ENCODE assay signal across 9 cellular contexts in the genomic region with DNA sequence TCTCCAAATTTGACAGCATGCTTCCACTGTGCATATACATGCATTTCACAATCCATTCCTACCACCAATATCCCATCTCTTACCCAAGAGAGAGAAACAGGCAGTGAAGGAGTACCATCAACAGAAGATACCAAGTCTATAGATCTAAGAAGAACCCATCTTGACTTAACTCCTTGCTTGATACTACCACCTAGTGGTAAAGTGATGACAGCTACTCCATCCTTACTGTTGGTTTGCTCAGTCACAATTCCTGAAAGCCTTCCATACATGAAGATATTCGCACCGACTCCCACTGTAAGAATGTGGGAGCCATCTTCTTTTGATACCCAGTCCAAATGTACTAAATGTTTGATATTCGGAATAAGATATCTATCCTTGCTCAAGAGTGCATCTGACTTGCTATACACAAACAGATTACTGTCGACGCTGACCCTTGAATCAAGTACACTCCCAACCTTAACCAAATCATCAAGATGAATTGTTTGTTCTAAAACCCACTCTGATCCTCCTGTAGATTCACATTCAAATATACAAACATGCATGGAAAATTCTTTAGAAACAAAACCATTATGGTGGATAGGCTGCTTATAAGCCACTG.
A peak's percentile ranks its signal among the peaks of the same experiment; 100 is the strongest.
DNase-seq lines count a peak whose midpoint lies in the region; ATAC-seq, FAIRE-seq and TF ChIP-seq lines count a peak whose summit lies in the region.
"Had no signal": no experiment of that assay in that cellular context is flagged by ENCODE, and none has a peak within 500 bp of the region (broad histone marks: within the 10 kb centered on the region; RNA-seq: fewer than 3 reads in every experiment).

No MANE protein-coding gene starts in this region.

- no peak for ATAC-seq in sciatic nerve

- TF ChIP-seq CTCF in KMS-11 (conservative IDR thresholded peaks at IDR 0.05; ENCODE audit: low read depth, low read length) (peak; percentile 82), kidney epithelial cell (IDR thresholded peaks at IDR 0.05; ENCODE audit: insufficient read depth, low read length, poor library complexity, severe bottlenecking) (peak; percentile 53), ascending aorta (IDR thresholded peaks at IDR 0.05) (no peak)

- H3K9me3 ChIP-seq in ascending aorta = no peaks in the 10 kb centered on the region

- no peaks in the 10 kb centered on the region for H4K20me1 ChIP-seq in KMS-11 (ENCODE audit: insufficient read depth)

- no peaks in the 10 kb centered on the region for H3K27me3 Mint-ChIP-seq in activated naive CD4-positive, alpha-beta T cell treated with anti-CD3 and anti-CD28 coated beads, Interleukin-2, amount 10 ng/mL, durations not matched to agents 7 days and 5 days

- no peaks in the 10 kb centered on the region for H3K4me1 ChIP-seq in KMS-11 (ENCODE audit: low read depth, poor library complexity, severe bottlenecking)
- no peaks in the 10 kb centered on the region for H3K4me1 ChIP-seq in ascending aorta

- no peak overlapping the region for H3K27ac Mint-ChIP-seq in activated naive CD4-positive, alpha-beta T cell treated with anti-CD3 and anti-CD28 coated beads, Interleukin-2, amount 10 ng/mL, durations not matched to agents 7 days and 5 days

- H3K79me2 ChIP-seq in KMS-11 (ENCODE audit: insufficient read depth, low read depth) = no peaks in the 10 kb centered on the region

- no peak overlapping the region for H3K4me3 ChIP-seq in KMS-11 (IDR thresholded peaks at IDR 0.05; ENCODE audit: insufficient read depth, low read depth, low read length)
- H3K4me3 ChIP-seq in kidney epithelial cell (ENCODE audit: low read depth, low read length) = no peak overlapping the region
- H3K4me3 ChIP-seq in ascending aorta = no peak overlapping the region
- H3K4me3 ChIP-seq: lung had no signal

- no peaks in the 10 kb centered on the region for H3K9me3 Mint-ChIP-seq in activated naive CD4-positive, alpha-beta T cell treated with anti-CD3 and anti-CD28 coated beads, Interleukin-2, amount 10 ng/mL, durations not matched to agents 7 days and 5 days

- no peak overlapping the region for H2AFZ ChIP-seq in KMS-11 (ENCODE audit: low read depth)

- FAIRE-seq in TTC549 (lab: Jason Lieb, UNC) = peak; percentile 60

- DNase-seq in EL (peak; percentile 41), kidney epithelial cell (ENCODE audit: low read depth) (no peak), sciatic nerve (ENCODE audit: low spot score) (no peak), ascending aorta (ENCODE audit: low spot score in 2 of 2) (no peak), NCI-H345 (lab: John Stamatoyannopoulos, UW) (no peak)
- no peak for DNase-seq in activated naive CD4-positive, alpha-beta T cell treated with anti-CD3 and anti-CD28 coated beads, Interleukin-2, amount 10 ng/mL, durations not matched to agents 7 days and 5 days

- H3K4me3 Mint-ChIP-seq in activated naive CD4-positive, alpha-beta T cell treated with anti-CD3 and anti-CD28 coated beads, Interleukin-2, amount 10 ng/mL, durations not matched to agents 7 days and 5 days = no peak overlapping the region

- H3K4me1 Mint-ChIP-seq in activated naive CD4-positive, alpha-beta T cell treated with anti-CD3 and anti-CD28 coated beads, Interleukin-2, amount 10 ng/mL, durations not matched to agents 7 days and 5 days = peaks cover 3% of the 10 kb centered on the region

- H3K36me3 ChIP-seq in KMS-11 (ENCODE audit: insufficient read depth) = no peaks in the 10 kb centered on the region
- H3K36me3 ChIP-seq in kidney epithelial cell (ENCODE audit: control insufficient read depth, insufficient read depth, low read length) = no peaks in the 10 kb centered on the region
- H3K36me3 ChIP-seq in ascending aorta = peaks cover 3 to 4% of the 10 kb centered on the region in 2 donors

- H3K9ac ChIP-seq in KMS-11 = no peak overlapping the region

- intact Hi-C loops in sciatic nerve (cut with DNase I) (no loop called here), ascending aorta (cut with DNase I) (no loop called here)

- CTCF ChIA-PET in activated naive CD4-positive, alpha-beta T cell treated with anti-CD3 and anti-CD28 coated beads, Interleukin-2, amount 10 ng/mL, durations not matched to agents 7 days and 5 days (lab: Charles Lee) = interaction anchor here (1.0 to 2.2 kb wide), 11 partner anchors 9 to 336 kb away, joined by 3 to 10 read pairs (median 4); no protein-coding TSS in a partner anchor

- no peaks in the 10 kb centered on the region for H3K36me3 Mint-ChIP-seq in activated naive CD4-positive, alpha-beta T cell treated with anti-CD3 and anti-CD28 coated beads, Interleukin-2, amount 10 ng/mL, durations not matched to agents 7 days and 5 days

- H3K4me2 ChIP-seq in KMS-11 = no peak overlapping the region

- no peak overlapping the region for H3K27ac ChIP-seq in KMS-11
- no peak overlapping the region for H3K27ac ChIP-seq in ascending aorta

- H3K27me3 ChIP-seq in KMS-11 (ENCODE audit: insufficient read depth, low read depth) (no peaks in the 10 kb centered on the region), kidney epithelial cell (ENCODE audit: control insufficient read depth, insufficient read depth, low read length) (no peaks in the 10 kb centered on the region), ascending aorta (no peaks in the 10 kb centered on the region)

Comparison
In these comparisons a context has a peak if more than half of its experiments do, and no peak if none do; other contexts are left out.
1. CTCF ChIP-seq: peak in KMS-11 (single experiment) and kidney epithelial cell (single experiment); none in ascending aorta (0 of 3).